1 cellular context compared by ENCODE assay signal in the genomic region with DNA sequence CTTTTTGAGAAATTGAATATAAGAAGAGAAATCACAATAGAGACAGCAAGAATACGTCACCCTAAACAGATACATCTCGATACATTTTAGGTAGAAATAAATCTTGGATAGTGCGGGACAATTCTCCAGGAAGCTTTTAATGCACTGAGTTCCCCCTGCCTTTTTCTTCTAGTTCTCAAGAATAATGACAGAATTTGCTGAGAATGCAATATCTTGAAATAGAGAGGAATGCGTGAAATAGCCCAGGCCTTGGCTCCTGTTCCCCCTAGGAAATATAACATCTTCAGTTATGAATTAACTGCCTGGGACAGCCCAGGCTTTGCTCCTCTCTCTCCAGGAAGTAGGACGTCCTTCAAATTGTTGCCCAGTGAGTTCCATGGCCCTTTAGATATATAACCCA.
TF ChIP-seq lines count a peak whose summit lies in the region.

No MANE protein-coding gene starts in this region.

TF ChIP-seq in K562, 482 proteins besides CTCF, POLR2A, EP300 and RAD21 (continued from another document):
- TF ChIP-seq, protein P1, sequence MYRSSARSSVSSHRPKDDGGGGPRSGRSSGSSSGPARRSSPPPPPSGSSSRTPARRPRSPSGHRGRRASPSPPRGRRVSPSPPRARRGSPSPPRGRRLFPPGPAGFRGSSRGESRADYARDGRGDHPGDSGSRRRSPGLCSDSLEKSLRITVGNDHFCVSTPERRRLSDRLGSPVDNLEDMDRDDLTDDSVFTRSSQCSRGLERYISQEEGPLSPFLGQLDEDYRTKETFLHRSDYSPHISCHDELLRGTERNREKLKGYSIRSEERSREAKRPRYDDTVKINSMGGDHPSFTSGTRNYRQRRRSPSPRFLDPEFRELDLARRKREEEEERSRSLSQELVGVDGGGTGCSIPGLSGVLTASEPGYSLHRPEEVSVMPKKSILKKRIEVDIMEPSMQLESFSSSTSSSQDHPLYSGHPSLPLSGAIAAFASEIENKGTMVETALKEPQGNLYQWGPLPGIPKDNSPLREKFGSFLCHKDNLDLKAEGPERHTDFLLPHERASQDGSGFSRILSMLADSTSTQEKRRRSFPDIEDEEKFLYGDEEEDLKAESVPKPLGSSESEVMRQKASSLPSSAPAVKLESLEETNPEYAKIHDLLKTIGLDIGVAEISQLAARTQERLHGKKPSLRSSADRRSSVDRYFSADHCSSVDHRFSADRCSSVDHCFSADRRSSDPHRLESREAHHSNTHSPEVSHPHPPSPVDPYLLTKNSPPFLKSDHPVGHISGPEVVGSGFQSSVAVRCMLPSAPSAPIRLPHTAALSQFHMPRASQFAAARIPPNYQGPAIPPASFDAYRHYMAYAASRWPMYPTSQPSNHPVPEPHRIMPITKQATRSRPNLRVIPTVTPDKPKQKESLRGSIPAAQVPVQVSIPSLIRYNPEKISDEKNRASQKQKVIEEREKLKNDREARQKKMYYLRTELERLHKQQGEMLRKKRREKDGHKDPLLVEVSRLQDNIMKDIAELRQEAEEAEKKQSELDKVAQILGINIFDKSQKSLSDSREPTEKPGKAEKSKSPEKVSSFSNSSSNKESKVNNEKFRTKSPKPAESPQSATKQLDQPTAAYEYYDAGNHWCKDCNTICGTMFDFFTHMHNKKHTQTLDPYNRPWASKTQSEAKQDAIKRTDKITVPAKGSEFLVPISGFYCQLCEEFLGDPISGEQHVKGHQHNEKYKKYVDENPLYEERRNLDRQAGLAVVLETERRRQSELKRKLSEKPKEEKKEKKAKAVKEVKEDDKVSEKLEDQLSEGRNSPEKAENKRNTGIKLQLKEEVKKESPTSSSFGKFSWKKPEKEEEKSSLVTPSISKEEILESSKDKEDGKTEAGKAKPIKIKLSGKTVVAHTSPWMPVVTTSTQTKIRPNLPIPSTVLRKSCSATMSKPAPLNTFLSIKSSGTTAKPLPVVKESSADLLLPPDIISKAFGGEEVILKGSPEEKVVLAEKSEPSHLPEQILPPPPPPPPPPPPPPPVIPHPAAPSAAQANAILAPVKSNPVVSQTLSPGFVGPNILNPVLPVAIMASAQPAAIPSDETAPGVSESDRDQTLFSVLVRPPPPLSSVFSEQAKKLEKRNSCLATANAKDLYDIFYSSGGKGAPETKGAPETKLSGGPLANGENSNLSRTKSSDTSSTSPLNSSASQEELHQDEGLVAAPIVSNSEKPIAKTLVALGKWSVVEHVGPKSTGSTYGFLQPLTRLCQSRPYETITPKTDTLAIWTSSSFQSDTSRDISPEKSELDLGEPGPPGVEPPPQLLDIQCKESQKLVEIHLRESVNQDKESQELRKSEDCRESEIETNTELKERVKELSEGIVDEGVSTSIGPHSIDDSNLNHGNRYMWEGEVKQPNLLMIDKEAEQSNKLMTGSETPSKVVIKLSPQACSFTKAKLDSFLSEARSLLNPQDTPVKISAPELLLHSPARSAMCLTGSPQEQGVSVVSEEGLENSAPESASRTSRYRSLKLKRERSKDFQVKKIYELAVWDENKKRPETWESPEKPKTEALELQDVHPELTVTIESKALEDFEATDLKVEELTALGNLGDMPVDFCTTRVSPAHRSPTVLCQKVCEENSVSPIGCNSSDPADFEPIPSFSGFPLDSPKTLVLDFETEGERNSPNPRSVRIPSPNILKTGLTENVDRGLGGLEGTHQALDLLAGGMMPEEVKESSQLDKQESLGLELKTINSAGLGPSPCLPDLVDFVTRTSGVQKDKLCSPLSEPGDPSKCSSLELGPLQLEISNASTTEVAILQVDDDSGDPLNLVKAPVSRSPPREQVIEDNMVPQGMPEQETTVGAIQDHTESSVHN (IDR thresholded peaks at IDR 0.05; ENCODE audit: borderline replicate concordance in 1 of 2, low read depth in 1 of 2) = no peak
- no peak for TF ChIP-seq SAP30 (IDR thresholded peaks at IDR 0.05; ENCODE audit: borderline replicate concordance, insufficient read depth, low read depth, low read length, poor library complexity, severe bottlenecking)
- TF ChIP-seq L3MBTL2 (IDR thresholded peaks at IDR 0.05) = no peak
- TF ChIP-seq NCOA2 (IDR thresholded peaks at IDR 0.05; ENCODE audit: partially characterized antibody in 2 of 2) = no peak
- TF ChIP-seq, protein P2, sequence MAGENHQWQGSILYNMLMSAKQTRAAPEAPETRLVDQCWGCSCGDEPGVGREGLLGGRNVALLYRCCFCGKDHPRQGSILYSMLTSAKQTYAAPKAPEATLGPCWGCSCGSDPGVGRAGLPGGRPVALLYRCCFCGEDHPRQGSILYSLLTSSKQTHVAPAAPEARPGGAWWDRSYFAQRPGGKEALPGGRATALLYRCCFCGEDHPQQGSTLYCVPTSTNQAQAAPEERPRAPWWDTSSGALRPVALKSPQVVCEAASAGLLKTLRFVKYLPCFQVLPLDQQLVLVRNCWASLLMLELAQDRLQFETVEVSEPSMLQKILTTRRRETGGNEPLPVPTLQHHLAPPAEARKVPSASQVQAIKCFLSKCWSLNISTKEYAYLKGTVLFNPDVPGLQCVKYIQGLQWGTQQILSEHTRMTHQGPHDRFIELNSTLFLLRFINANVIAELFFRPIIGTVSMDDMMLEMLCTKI (IDR thresholded peaks at IDR 0.05; ENCODE audit: partially characterized antibody) = no peak
- no peak for TF ChIP-seq ZNF212 (CRISPR knock-in tag; IDR thresholded peaks at IDR 0.05)
- TF ChIP-seq HIVEP1 (CRISPR knock-in tag; IDR thresholded peaks at IDR 0.05) = no peak
- TF ChIP-seq ZNF316 (IDR thresholded peaks at IDR 0.05) = peak; percentile 22; the same call in 1 of the 2 replicates
- TF ChIP-seq BDP1 (IDR thresholded peaks at IDR 0.05; ENCODE audit: insufficient read depth, insufficient read length) = no peak
- TF ChIP-seq NUFIP1 (IDR thresholded peaks at IDR 0.05; ENCODE audit: partially characterized antibody) = no peak
- TF ChIP-seq, protein P3, sequence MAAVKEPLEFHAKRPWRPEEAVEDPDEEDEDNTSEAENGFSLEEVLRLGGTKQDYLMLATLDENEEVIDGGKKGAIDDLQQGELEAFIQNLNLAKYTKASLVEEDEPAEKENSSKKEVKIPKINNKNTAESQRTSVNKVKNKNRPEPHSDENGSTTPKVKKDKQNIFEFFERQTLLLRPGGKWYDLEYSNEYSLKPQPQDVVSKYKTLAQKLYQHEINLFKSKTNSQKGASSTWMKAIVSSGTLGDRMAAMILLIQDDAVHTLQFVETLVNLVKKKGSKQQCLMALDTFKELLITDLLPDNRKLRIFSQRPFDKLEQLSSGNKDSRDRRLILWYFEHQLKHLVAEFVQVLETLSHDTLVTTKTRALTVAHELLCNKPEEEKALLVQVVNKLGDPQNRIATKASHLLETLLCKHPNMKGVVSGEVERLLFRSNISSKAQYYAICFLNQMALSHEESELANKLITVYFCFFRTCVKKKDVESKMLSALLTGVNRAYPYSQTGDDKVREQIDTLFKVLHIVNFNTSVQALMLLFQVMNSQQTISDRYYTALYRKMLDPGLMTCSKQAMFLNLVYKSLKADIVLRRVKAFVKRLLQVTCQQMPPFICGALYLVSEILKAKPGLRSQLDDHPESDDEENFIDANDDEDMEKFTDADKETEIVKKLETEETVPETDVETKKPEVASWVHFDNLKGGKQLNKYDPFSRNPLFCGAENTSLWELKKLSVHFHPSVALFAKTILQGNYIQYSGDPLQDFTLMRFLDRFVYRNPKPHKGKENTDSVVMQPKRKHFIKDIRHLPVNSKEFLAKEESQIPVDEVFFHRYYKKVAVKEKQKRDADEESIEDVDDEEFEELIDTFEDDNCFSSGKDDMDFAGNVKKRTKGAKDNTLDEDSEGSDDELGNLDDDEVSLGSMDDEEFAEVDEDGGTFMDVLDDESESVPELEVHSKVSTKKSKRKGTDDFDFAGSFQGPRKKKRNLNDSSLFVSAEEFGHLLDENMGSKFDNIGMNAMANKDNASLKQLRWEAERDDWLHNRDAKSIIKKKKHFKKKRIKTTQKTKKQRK (IDR thresholded peaks at IDR 0.05; ENCODE audit: borderline replicate concordance, low read depth, low read length) = no peak
- TF ChIP-seq STAG1 (CRISPR knock-in tag; IDR thresholded peaks at IDR 0.05; ENCODE audit: borderline replicate concordance) = no peak
- TF ChIP-seq MEIS2 (IDR thresholded peaks at IDR 0.05; ENCODE audit: partially characterized antibody) = no peak
- no peak for TF ChIP-seq NR2C1 (IDR thresholded peaks at IDR 0.05)
- TF ChIP-seq NR2C1 (tag; IDR thresholded peaks at IDR 0.05) = no peak
- peak; percentile 13; the same call in 1 of the 2 replicates for TF ChIP-seq C11orf30 (IDR thresholded peaks at IDR 0.05; ENCODE audit: low read depth)
- no peak for TF ChIP-seq HMG20B (CRISPR knock-in tag; IDR thresholded peaks at IDR 0.05)
- no peak for TF ChIP-seq SOX6 (IDR thresholded peaks at IDR 0.05)
- TF ChIP-seq SIRT6 (IDR thresholded peaks at IDR 0.05; ENCODE audit: low read depth, low read length) = no peak
- TF ChIP-seq ESRRB (CRISPR knock-in tag; IDR thresholded peaks at IDR 0.05; ENCODE audit: borderline replicate concordance) = no peak
- TF ChIP-seq MAFK (IDR thresholded peaks at IDR 0.05; ENCODE audit: low read length) = no peak
- no peak for TF ChIP-seq FIP1L1 (IDR thresholded peaks at IDR 0.05; ENCODE audit: low read depth, low read length, poor library complexity, severe bottlenecking)
- TF ChIP-seq BRCA1 (IDR thresholded peaks at IDR 0.05) = no peak
- no peak for TF ChIP-seq BRCA1 (CRISPR knock-in tag; IDR thresholded peaks at IDR 0.05)
- no peak for TF ChIP-seq KDM4B (IDR thresholded peaks at IDR 0.05; ENCODE audit: borderline replicate concordance in 2 of 2, low read depth in 1 of 2)
- peak; percentile 35; the same call in 1 of the 2 replicates for TF ChIP-seq MAFF (IDR thresholded peaks at IDR 0.05; ENCODE audit: low read length)
- TF ChIP-seq ETS2 (tag; IDR thresholded peaks at IDR 0.05; ENCODE audit: borderline replicate concordance, poor library complexity, severe bottlenecking) = no peak
- no peak for TF ChIP-seq LARP7 (IDR thresholded peaks at IDR 0.05)
- no peak for TF ChIP-seq YBX1 (IDR thresholded peaks at IDR 0.05)
- no peak for TF ChIP-seq TCF3 (CRISPR knock-in tag; IDR thresholded peaks at IDR 0.05)
